In the genomic region with DNA sequence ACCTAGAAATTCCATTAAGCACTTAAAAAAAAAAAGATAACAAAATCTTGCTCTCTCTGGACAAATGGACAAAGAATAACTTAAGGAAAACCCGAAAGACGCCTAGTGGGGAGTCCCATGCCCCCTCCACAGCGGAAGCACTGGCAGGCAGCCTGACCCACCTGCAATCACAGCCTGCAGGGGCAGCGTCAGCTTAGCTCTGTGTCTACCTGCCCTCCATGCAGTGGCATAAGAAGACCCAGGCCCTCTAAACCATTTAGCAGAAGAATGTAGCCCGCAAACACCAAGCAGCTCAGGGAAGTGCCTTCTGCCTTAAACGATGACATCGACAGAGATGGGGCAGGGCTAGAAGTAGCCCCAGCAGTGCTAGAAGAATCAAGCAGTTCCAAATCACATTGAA, we compare ENCODE assay signal across 22 cellular contexts.
"Had no signal": no experiment of that assay in that cellular context is flagged by ENCODE, and none has a peak within 500 bp of the region (broad histone marks: within the 10 kb centered on the region; RNA-seq: fewer than 3 reads in every experiment).

No MANE protein-coding gene starts in this region.

- H3K36me3 ChIP-seq: esophagus squamous epithelium, heart right ventricle, pancreas, stomach, thyroid gland had no signal

- H3K9me3 ChIP-seq: esophagus squamous epithelium, heart right ventricle, pancreas, stomach, thyroid gland had no signal

- H3K4me3 Mint-ChIP-seq: memory B cell, natural killer cell had no signal

- H3K4me3 ChIP-seq: esophagus squamous epithelium, heart right ventricle, lung, pancreas, smooth muscle cell, stomach, thyroid gland had no signal

- H3K4me1 ChIP-seq: esophagus squamous epithelium, heart right ventricle, pancreas, stomach, thyroid gland had no signal

- H3K27me3 ChIP-seq: esophagus squamous epithelium, pancreas, stomach, thyroid gland had no signal

- ATAC-seq: heart right ventricle, natural killer cell, pancreas, sciatic nerve had no signal

- H3K27ac ChIP-seq: esophagus squamous epithelium, heart right ventricle, pancreas, stomach, thyroid gland had no signal

- H3K36me3 Mint-ChIP-seq: memory B cell, natural killer cell had no signal

- H3K4me1 Mint-ChIP-seq: memory B cell, natural killer cell had no signal

- H3K27ac Mint-ChIP-seq: memory B cell, natural killer cell, progenitor cell of endocrine pancreas had no signal

- DNase-seq: cortex of kidney; esophagus squamous epithelium; foreskin melanocyte; glutamatergic neuron; heart right ventricle; hippocampal formation; natural killer cell; occipital lobe; pancreas; stimulated activated CD4-positive, alpha-beta T cell treated with anti-CD3 and anti-CD28 coated beads, Interleukin-12 subunit alpha, Interleukin-12 subunit beta, amount 100 ng/mL, for 4 hours; stimulated activated CD4-positive, alpha-beta T cell treated with anti-CD3 and anti-CD28 coated beads, Interleukin-1b, Interleukin-23, amount 100 ng/mL, for 48 hours; stimulated activated CD4-positive, alpha-beta T cell treated with anti-CD3 and anti-CD28 coated beads, Interleukin-4, amount 100 ng/mL, for 1 hour; stimulated activated CD8-positive, alpha-beta memory T cell treated with anti-CD3 and anti-CD28 coated beads, Interleukin-4, amount 100 ng/mL, for 48 hours; stimulated activated naive CD4-positive, alpha-beta T cell; stomach; thyroid gland; trophoblast cell had no signal

- H3K9me3 Mint-ChIP-seq: memory B cell, natural killer cell had no signal
